ENCODE assay signal across 8 cellular contexts in the genomic region with DNA sequence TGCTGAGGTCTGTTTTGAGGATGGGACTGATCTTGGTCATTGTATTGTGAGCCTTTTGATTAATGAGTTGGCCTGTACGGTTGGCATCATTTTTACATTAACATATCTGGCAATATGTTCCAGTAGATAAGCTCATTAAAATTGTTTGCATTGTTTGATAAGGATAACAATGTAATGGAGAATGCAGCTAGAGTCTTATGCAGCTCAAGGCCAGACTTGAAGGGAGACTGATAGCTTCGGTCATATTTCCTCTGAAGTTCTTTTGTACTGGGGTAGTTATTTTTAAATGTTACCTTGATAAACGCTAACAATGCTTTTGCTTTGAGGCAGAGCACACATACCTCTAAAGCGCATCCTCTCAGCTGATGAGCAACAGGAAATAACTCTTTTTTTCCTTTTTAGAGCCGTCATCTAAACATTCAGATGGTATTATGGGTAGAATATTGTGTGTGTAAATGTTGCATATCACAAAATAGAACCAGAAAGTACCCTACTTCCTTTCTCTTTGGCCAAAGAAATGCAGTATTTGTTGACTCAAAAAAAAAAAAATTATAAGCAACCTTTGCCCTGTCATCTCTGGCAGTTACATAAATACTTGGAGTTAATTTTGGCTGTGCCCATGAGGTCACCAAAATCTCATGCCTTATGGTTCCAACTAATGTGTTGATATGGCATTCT. TPM values are rescaled to one million over a fixed set of nuclear protein-coding genes. Genes with fewer than 3 reads are reported as not detected.
DNase-seq lines count a peak whose midpoint lies in the region; ATAC-seq, FAIRE-seq and TF ChIP-seq lines count a peak whose summit lies in the region.

No MANE protein-coding gene starts in this region.

- H4K20me1 ChIP-seq in HepG2 (ENCODE audit: insufficient read depth, low read length), result peaks cover 15% of the 10 kb centered on the region

- H3K4me1 ChIP-seq in HepG2 (ENCODE audit: insufficient read depth, low read length) (peaks cover 56% of the 10 kb centered on the region), tibial nerve (peaks cover 0 to 55% (median 39%) of the 10 kb centered on the region in 4 donors)

- no peaks in the 10 kb centered on the region for H3K27me3 ChIP-seq in HepG2 (ENCODE audit: control insufficient read depth in 1 of 2, insufficient read depth in 2 of 2, low read length in 2 of 2)
- H3K27me3 ChIP-seq in tibial nerve, result no peaks in the 10 kb centered on the region

- no peaks in the 10 kb centered on the region for H3K36me3 ChIP-seq in HepG2 (replicated peaks in 1 of 2; ENCODE audit: control insufficient read depth in 1 of 2, insufficient read depth in 2 of 2, low read length in 2 of 2)
- no peaks in the 10 kb centered on the region for H3K36me3 ChIP-seq in tibial nerve

- BruUV-seq in HepG2 (replicated peaks; lab: Mats Ljungman, UMichigan), result no TSS peak

- TF ChIP-seq CTCF in astrocyte of the cerebellum (IDR thresholded peaks at IDR 0.05; ENCODE audit: low read depth, low read length, missing control alignments) (no peak), HepG2 (CRISPR knock-in tag; IDR thresholded peaks at IDR 0.05) (no peak), tibial nerve (IDR thresholded peaks at IDR 0.05) (no peak)

- H3K27ac ChIP-seq in HepG2 (ENCODE audit: extremely low read length, insufficient read depth, low read length) (peak overlapping the region; percentile 71), tibial nerve (peak overlapping the region; percentile 83 to 96 (median 91))

- in situ Hi-C loops in astrocyte of the cerebellum (cut with HindIII; ENCODE audit: low sequenced_read_pairs), result no loop called here
- in situ Hi-C loops in HepG2 (cut with HindIII; ENCODE audit: extremely low pct_ligation_motif_present, low pct_unique_long_range_greater_than_20kb), result no loop called here

- H2AFZ ChIP-seq in HepG2 (ENCODE audit: low read length), result no peak overlapping the region

- peaks cover 58% of the 10 kb centered on the region for H3K79me2 ChIP-seq in HepG2 (ENCODE audit: insufficient read depth, low read length)

- FAIRE-seq in HepG2 (lab: Jason Lieb, UNC), result no peak

- TF ChIP-seq EP300 in HepG2 (IDR thresholded peaks at IDR 0.05; ENCODE audit: low read depth in 2 of 2, low read length in 2 of 2) (no peak), HepG2 (CRISPR knock-in tag; IDR thresholded peaks at IDR 0.05; ENCODE audit: borderline replicate concordance) (no peak), tibial nerve (IDR thresholded peaks at IDR 0.05) (no peak)

- TF ChIP-seq RAD21 in HepG2 (CRISPR knock-in tag; IDR thresholded peaks at IDR 0.05), result no peak

- H3K4me3 ChIP-seq in astrocyte of the cerebellum (ENCODE audit: low read depth, low read length) (peak overlapping the region; percentile 88), HepG2 (replicated peaks in 1 of 3; ENCODE audit: insufficient read depth in 1 of 3, low read depth in 2 of 3, low read length in 3 of 3) (peak overlapping the region; percentile 74 to 84 (median 83)), tibial nerve (peak overlapping the region; percentile 70 to 90 (median 81))

- TF ChIP-seq POLR2A in HepG2 (IDR thresholded peaks at IDR 0.05; ENCODE audit: insufficient read depth in 1 of 2, low read depth in 2 of 2, low read length in 2 of 2), result no peak
- TF ChIP-seq POLR2A in tibial nerve (IDR thresholded peaks at IDR 0.05), result no peak

- POLR2A ChIA-PET in HepG2 (lab: Yijun Ruan, JAX), result interaction anchor here (1.8 kb wide), 1 partner anchor 17 kb away, joined by 5 read pairs; no protein-coding TSS in a partner anchor

- H3K9me3 ChIP-seq in HepG2 (ENCODE audit: low read length) (no peaks in the 10 kb centered on the region), tibial nerve (no peaks in the 10 kb centered on the region)

- intact Hi-C loops in HepG2 (cut with micrococcal nuclease; ENCODE audit: unreplicated experiment), result loop anchor here (2.0 to 10.0 kb wide), 4 partner anchors 42 to 128 kb away; no protein-coding TSS in a partner anchor

- peak overlapping the region; percentile 77 for H3K9ac ChIP-seq in HepG2 (ENCODE audit: insufficient read depth, low read depth, low read length)

- peak; percentile 22 for ATAC-seq in HG02885 (IDR thresholded peaks at IDR 0.05; ENCODE audit: poor library complexity, unreplicated experiment)
- ATAC-seq in HepG2, result no peak
- ATAC-seq in GM18520 (IDR thresholded peaks at IDR 0.05; ENCODE audit: unreplicated experiment), result no peak
- ATAC-seq in HG02588 (IDR thresholded peaks at IDR 0.05; ENCODE audit: unreplicated experiment), result no peak

- peak; percentile 21 for DNase-seq in CMK (ENCODE audit: low read depth)
- no peak for DNase-seq in astrocyte of the cerebellum (ENCODE audit: low read depth)
- DNase-seq in HepG2 (ENCODE audit: low spot score), result no peak
- no peak for DNase-seq in tibial nerve (ENCODE audit: low spot score in 2 of 2)
- DNase-seq in NCI-H187 (lab: John Stamatoyannopoulos, UW), result no peak

- peak overlapping the region; percentile 92 for H3K4me2 ChIP-seq in HepG2 (ENCODE audit: low read depth, low read length)

- WGBS in HepG2 (ENCODE audit: low lambda C conversion rate), result 41% methylated on average over 5 of the region's 5 CpGs
- WGBS in tibial nerve, 2 donors, result 9 to 18% methylated on average over 5 of the region's 5 CpGs

- CTCF ChIA-PET in HepG2 (lab: Yijun Ruan, JAX; ENCODE audit: low intra/inter-chr PET ratio, low total read pairs), result no interaction called here

TF ChIP-seq in HepG2, 621 proteins besides CTCF, POLR2A, EP300 and RAD21:
- TF ChIP-seq, protein P1, sequence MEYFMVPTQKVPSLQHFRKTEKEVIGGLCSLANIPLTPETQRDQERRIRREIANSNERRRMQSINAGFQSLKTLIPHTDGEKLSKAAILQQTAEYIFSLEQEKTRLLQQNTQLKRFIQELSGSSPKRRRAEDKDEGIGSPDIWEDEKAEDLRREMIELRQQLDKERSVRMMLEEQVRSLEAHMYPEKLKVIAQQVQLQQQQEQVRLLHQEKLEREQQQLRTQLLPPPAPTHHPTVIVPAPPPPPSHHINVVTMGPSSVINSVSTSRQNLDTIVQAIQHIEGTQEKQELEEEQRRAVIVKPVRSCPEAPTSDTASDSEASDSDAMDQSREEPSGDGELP (IDR thresholded peaks at IDR 0.05; ENCODE audit: borderline replicate concordance, low read depth), result peak; percentile 30; the same call in 1 of the 2 replicates
- TF ChIP-seq LCORL (IDR thresholded peaks at IDR 0.05) (no peak), LCORL (CRISPR knock-in tag; IDR thresholded peaks at IDR 0.05) (0 out of 2 replicates have a peak, but pooled peaks have one; percentile 45), RCOR2 (CRISPR knock-in tag; IDR thresholded peaks at IDR 0.05) (no peak)
- TF ChIP-seq, protein P2, sequence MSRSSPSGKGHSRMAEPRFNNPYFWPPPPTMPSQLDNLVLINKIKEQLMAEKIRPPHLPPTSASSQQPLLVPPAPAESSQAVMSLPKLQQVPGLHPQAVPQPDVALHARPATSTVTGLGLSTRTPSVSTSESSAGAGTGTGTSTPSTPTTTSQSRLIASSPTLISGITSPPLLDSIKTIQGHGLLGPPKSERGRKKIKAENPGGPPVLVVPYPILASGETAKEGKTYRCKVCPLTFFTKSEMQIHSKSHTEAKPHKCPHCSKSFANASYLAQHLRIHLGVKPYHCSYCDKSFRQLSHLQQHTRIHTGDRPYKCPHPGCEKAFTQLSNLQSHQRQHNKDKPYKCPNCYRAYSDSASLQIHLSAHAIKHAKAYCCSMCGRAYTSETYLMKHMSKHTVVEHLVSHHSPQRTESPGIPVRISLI (CRISPR knock-in tag; IDR thresholded peaks at IDR 0.05; ENCODE audit: borderline replicate concordance), result peak; percentile 62; the same call in 1 of the 2 replicates

RNA-seq across cellular contexts. Expression of a gene that starts 1.3 kb away (rescaled TPM):
- 34.5 and 59.9 TPM in 2 replicates for total RNA-seq in HepG2 (2016; rRNA removed; fragmentation: Illumina TruSeq; extraction: Trizol)
- total RNA-seq in HepG2 (2016; cell fraction: cytosol; rRNA removed; fragmentation: Illumina TruSeq; extraction: Trizol; ENCODE audit: low read depth), result 3.2 and 3.3 TPM in 2 replicates
- total RNA-seq in HepG2 (2016; cell fraction: insoluble cytoplasmic fraction; rRNA removed; fragmentation: Illumina TruSeq; extraction: Trizol), result 28.5 and 57.7 TPM in 2 replicates
- total RNA-seq in HepG2 (2016; cell fraction: membrane; rRNA removed; fragmentation: Illumina TruSeq; extraction: Trizol), result 11.0 and 11.4 TPM in 2 replicates
- total RNA-seq in HepG2 (2016; cell fraction: nucleus; rRNA removed; fragmentation: Illumina TruSeq; extraction: Trizol), result 35.9 and 36.8 TPM in 2 replicates
- polyA plus RNA-seq in HepG2 (2011; rRNA removed), result 45.9 and 67.9 TPM in 2 replicates
- polyA plus RNA-seq in HepG2 (2011; cell fraction: cytosol; rRNA removed), result 44.7 and 50.7 TPM in 2 replicates
- 22.5 and 24.0 TPM in 2 replicates for polyA plus RNA-seq in HepG2 (2011; cell fraction: nucleus; rRNA removed)
- 38.3 and 53.1 TPM in 2 replicates for polyA plus RNA-seq in HepG2 (2012)
- polyA plus RNA-seq in HepG2 (2016; cell fraction: cytosol; fragmentation: Illumina TruSeq; extraction: Trizol; ENCODE audit: low read depth), result 2.5 and 2.7 TPM in 2 replicates
- polyA plus RNA-seq in HepG2 (2016; cell fraction: insoluble cytoplasmic fraction; fragmentation: Illumina TruSeq; extraction: Trizol; ENCODE audit: low read depth), result 79.4 and 84.4 TPM in 2 replicates
- 9.2 and 9.5 TPM in 2 replicates for polyA plus RNA-seq in HepG2 (2016; cell fraction: membrane; fragmentation: Illumina TruSeq; extraction: Trizol; ENCODE audit: low read depth)
- polyA plus RNA-seq in HepG2 (2016; cell fraction: nucleus; fragmentation: Illumina TruSeq; extraction: Trizol; ENCODE audit: insufficient read depth, low read depth), result 23.3 and 29.2 TPM in 2 replicates
- 44.6 and 79.7 TPM in 2 replicates for polyA minus RNA-seq in HepG2 (2011; rRNA and poly(A)+ RNA removed; ENCODE audit: low replicate concordance)
- polyA minus RNA-seq in HepG2 (2011; cell fraction: cytosol; rRNA and poly(A)+ RNA removed), result 60.2 and 76.8 TPM in 2 replicates
- 83.6 and 91.6 TPM in 2 replicates for polyA minus RNA-seq in HepG2 (2011; cell fraction: nucleus; rRNA and poly(A)+ RNA removed)
- total RNA-seq in tibial nerve, result 10 to 100 TPM; 18.9 to 33.3 (median 29.4) TPM
